Comparison of ENCODE assay signal across 8 cellular contexts in genomic region chr4:77433102-77433733, GRCh38.
DNase-seq lines count a peak whose midpoint lies in the region; ATAC-seq lines count a peak whose summit lies in the region.

No MANE protein-coding gene starts in this region.

- H3K4me3 ChIP-seq in Jurkat, Clone E6-1 (ENCODE audit: low read length), result no peak overlapping the region

- peaks cover 3% of the 10 kb centered on the region for H3K4me1 Mint-ChIP-seq in activated naive CD4-positive, alpha-beta T cell treated with anti-CD3 and anti-CD28 coated beads, Interleukin-2, amount 10 ng/mL, durations not matched to agents 7 days and 5 days

- DNase-seq in activated naive CD4-positive, alpha-beta T cell treated with anti-CD3 and anti-CD28 coated beads, Interleukin-2, amount 10 ng/mL, durations not matched to agents 7 days and 5 days, result peak; percentile 29
- DNase-seq in activated naive CD4-positive, alpha-beta T cell treated with anti-CD3 and anti-CD28 coated beads, Interleukin-2, amount 50 U/mL, for 16 hours, result no peak
- peak; percentile 73 for DNase-seq in Jurkat, Clone E6-1 (ENCODE audit: low read depth, low spot score)
- DNase-seq in RKO (ENCODE audit: low spot score) (peak; percentile 73), dermis blood vessel endothelial cell (peak; percentile 56), medulla oblongata (ENCODE audit: extremely low spot score) (peak; percentile 75)
- DNase-seq in stimulated activated CD8-positive, alpha-beta memory T cell treated with anti-CD3 and anti-CD28 coated beads, Interleukin-4, amount 100 ng/mL, for 48 hours, result no peak

- no peaks in the 10 kb centered on the region for H3K36me3 Mint-ChIP-seq in activated naive CD4-positive, alpha-beta T cell treated with anti-CD3 and anti-CD28 coated beads, Interleukin-2, amount 10 ng/mL, durations not matched to agents 7 days and 5 days

- H3K27me3 Mint-ChIP-seq in activated naive CD4-positive, alpha-beta T cell treated with anti-CD3 and anti-CD28 coated beads, Interleukin-2, amount 10 ng/mL, durations not matched to agents 7 days and 5 days, result no peaks in the 10 kb centered on the region

- H3K9me3 Mint-ChIP-seq in activated naive CD4-positive, alpha-beta T cell treated with anti-CD3 and anti-CD28 coated beads, Interleukin-2, amount 10 ng/mL, durations not matched to agents 7 days and 5 days, result no peaks in the 10 kb centered on the region

- ATAC-seq in GM21529 (IDR thresholded peaks at IDR 0.05; ENCODE audit: unreplicated experiment), result peak; percentile 91

- CTCF ChIA-PET in activated naive CD4-positive, alpha-beta T cell treated with anti-CD3 and anti-CD28 coated beads, Interleukin-2, amount 10 ng/mL, durations not matched to agents 7 days and 5 days (lab: Charles Lee), result interaction anchor here (0.7 to 6.6 kb wide), 16 partner anchors 9 to 193 kb away, joined by 3 to 47 read pairs (median 6); no protein-coding TSS in a partner anchor

- H3K27ac Mint-ChIP-seq in activated naive CD4-positive, alpha-beta T cell treated with anti-CD3 and anti-CD28 coated beads, Interleukin-2, amount 10 ng/mL, durations not matched to agents 7 days and 5 days, result no peak overlapping the region

- H3K4me3 Mint-ChIP-seq in activated naive CD4-positive, alpha-beta T cell treated with anti-CD3 and anti-CD28 coated beads, Interleukin-2, amount 10 ng/mL, durations not matched to agents 7 days and 5 days, result no peak overlapping the region

Comparison
In these comparisons a context has a peak if more than half of its experiments do, and no peak if none do; other contexts are left out.
1. DNase-seq: peak in activated naive CD4-positive, alpha-beta T cell treated with anti-CD3 and anti-CD28 coated beads, Interleukin-2, amount 10 ng/mL, durations not matched to agents 7 days and 5 days (single experiment), Jurkat, Clone E6-1 (single experiment), RKO (single experiment), dermis blood vessel endothelial cell (single experiment) and medulla oblongata (single experiment); none in activated naive CD4-positive, alpha-beta T cell treated with anti-CD3 and anti-CD28 coated beads, Interleukin-2, amount 50 U/mL, for 16 hours (single experiment) and stimulated activated CD8-positive, alpha-beta memory T cell treated with anti-CD3 and anti-CD28 coated beads, Interleukin-4, amount 100 ng/mL, for 48 hours (single experiment).